In the genomic region with DNA sequence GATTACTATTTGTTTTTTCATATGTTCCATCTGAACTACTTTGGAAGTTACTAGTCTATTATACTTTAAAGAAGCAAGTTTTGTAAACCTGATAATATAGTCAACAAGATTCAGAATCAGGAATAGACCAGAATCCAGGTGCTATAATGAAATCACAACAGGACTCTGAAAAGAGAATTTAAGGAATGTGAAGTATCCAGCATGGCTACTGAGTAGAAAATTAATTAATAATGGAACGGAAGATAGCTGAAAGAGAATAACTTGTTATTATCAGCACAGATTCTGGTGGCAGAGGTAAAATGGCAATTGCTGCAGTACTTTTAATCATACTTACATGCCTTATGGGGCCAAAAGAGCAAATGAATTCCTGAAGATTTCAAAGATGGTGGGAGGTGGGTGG, we compare ENCODE assay signal across 20 cellular contexts. TPM values are rescaled to one million over a fixed set of nuclear protein-coding genes. Genes with fewer than 3 reads are reported as not detected.
DNase-seq lines count a peak whose midpoint lies in the region; ATAC-seq, FAIRE-seq and TF ChIP-seq lines count a peak whose summit lies in the region.
"Had no signal": no experiment of that assay in that cellular context is flagged by ENCODE, and none has a peak within 500 bp of the region (broad histone marks: within the 10 kb centered on the region; RNA-seq: fewer than 3 reads in every experiment).

No MANE protein-coding gene starts in this region.

- no peaks in the 10 kb centered on the region for H3K27me3 Mint-ChIP-seq in H9 (ENCODE audit: low read depth)

- H3K79me1 ChIP-seq in H9 (ENCODE audit: insufficient read depth, low read depth, low read length, poor library complexity, severe bottlenecking) = no peaks in the 10 kb centered on the region

- no peaks in the 10 kb centered on the region; a peak in 1 of 7 replicates for H3K36me3 Mint-ChIP-seq in H9 (ENCODE audit: insufficient read depth in 1 of 3, low read depth in 3 of 3)
- H3K36me3 Mint-ChIP-seq: CD4-positive, CD25-positive, alpha-beta regulatory T cell; CD8-positive, alpha-beta memory T cell had no signal

- no peak overlapping the region for H2BK20ac ChIP-seq in H9 (ENCODE audit: low read depth, low read length, poor library complexity, severe bottlenecking)

- H3K23ac ChIP-seq in H9 (ENCODE audit: insufficient read length, low read depth, low read length) = no peak overlapping the region

- H3K79me2 ChIP-seq in H9 (ENCODE audit: insufficient read depth, low read length) = no peaks in the 10 kb centered on the region

- H2BK12ac ChIP-seq in H9 (ENCODE audit: insufficient read length, low read depth, low read length) = no peak overlapping the region

- no peaks in the 10 kb centered on the region; a peak in 1 of 5 replicates for H3K9me3 Mint-ChIP-seq in H9
- H3K9me3 Mint-ChIP-seq: CD8-positive, alpha-beta memory T cell had no signal

- H3K14ac ChIP-seq in H9 (ENCODE audit: insufficient read depth, low read length) = no peak overlapping the region

- no peak overlapping the region for H3K56ac ChIP-seq in H9 (ENCODE audit: insufficient read length, low read depth, low read length)

- H2BK120ac ChIP-seq in H9 (ENCODE audit: low read depth, low read length, poor library complexity, severe bottlenecking) = no peak overlapping the region

- H3K4me1 Mint-ChIP-seq in H9 = peaks cover 4 to 5% of the 10 kb centered on the region in 2 experiments
- H3K4me1 Mint-ChIP-seq: CD4-positive, CD25-positive, alpha-beta regulatory T cell; CD8-positive, alpha-beta memory T cell had no signal

- no peak overlapping the region for H3K18ac ChIP-seq in H9 (ENCODE audit: insufficient read length, low read depth, low read length)

- H2AFZ ChIP-seq in H9 (ENCODE audit: low read length) = no peak overlapping the region

- no peak overlapping the region for H3K4me2 ChIP-seq in H9 (ENCODE audit: insufficient read depth, insufficient read length, low read length)

- no peaks in the 10 kb centered on the region for H3K23me2 ChIP-seq in H9 (ENCODE audit: insufficient read length, low read depth, low read length, poor library complexity, severe bottlenecking)

- in situ Hi-C loops in HAP-1 (cut with MboI; ENCODE audit: low sequenced_read_pairs) = no loop called here

- no peak overlapping the region for H2AK5ac ChIP-seq in H9 (ENCODE audit: insufficient read length, low read length)

- TF ChIP-seq CTCF in H9 (conservative IDR thresholded peaks at IDR 0.05) = no peak

- peak; percentile 11 for FAIRE-seq in A204.1 (lab: Jason Lieb, UNC)
- FAIRE-seq: GM12878, H54 had no signal

- no peak overlapping the region for H3T11ph ChIP-seq in H9 (ENCODE audit: low read length)

- no CpG with 5 or more reads among the region's 1 CpG for WGBS in H9 (ENCODE audit: extremely low coverage, insufficient read length, low lambda C conversion rate)

- no peak overlapping the region for H3K27ac ChIP-seq in H9 (ENCODE audit: insufficient read length, low read depth, low read length)
- H3K27ac ChIP-seq: HL-60 had no signal

- no peak for ATAC-seq in HG02610 (IDR thresholded peaks at IDR 0.05; ENCODE audit: unreplicated experiment)
- ATAC-seq: GM12878 had no signal

- H3K27me3 ChIP-seq in H9 (ENCODE audit: insufficient read depth, low read length) = no peaks in the 10 kb centered on the region
- H3K27me3 ChIP-seq in HAP-1 (ENCODE audit: low read depth) = 0 out of 2 replicates have a peak, but pooled peaks cover 3% of the 10 kb centered on the region
- H3K27me3 ChIP-seq: BE2C had no signal

- H3K4ac ChIP-seq in H9 (ENCODE audit: low read depth, low read length) = no peak overlapping the region

- no peak overlapping the region for H2BK15ac ChIP-seq in H9 (ENCODE audit: low read depth, low read length)

- H3K36me3 ChIP-seq in HAP-1 (replicated peaks) = no peaks in the 10 kb centered on the region
- H3K36me3 ChIP-seq: BE2C had no signal

- no peak overlapping the region for H3K4me3 ChIP-seq in HAP-1
- H3K4me3 ChIP-seq: GM12878 had no signal

- H3K9me3 ChIP-seq in H9 (ENCODE audit: control insufficient read depth, low read depth, low read length) = no peaks in the 10 kb centered on the region
- H3K9me3 ChIP-seq in HAP-1 = no peaks in the 10 kb centered on the region
- H3K9me3 ChIP-seq: BE2C had no signal

- DNase-seq in H9 = no peak
- peak; percentile 36 for DNase-seq in kidney glomerular epithelial cell (lab: John Stamatoyannopoulos, UW)
- peak; percentile 21 for DNase-seq in renal cortical epithelial cell (ENCODE audit: low read depth)
- DNase-seq in HAP-1 (ENCODE audit: low spot score in 2 of 2) = no peak
- DNase-seq in activated naive CD4-positive, alpha-beta T cell (lab: John Stamatoyannopoulos, UW) = no peak
- DNase-seq: 8988T; BE2C; C1 segment of cervical spinal cord; CD4-positive, CD25-positive, alpha-beta regulatory T cell; CD8-positive, alpha-beta memory T cell; COR-L47; DMS 273 treated with DMSO at 0.1 percent for 48 hours; DMS53; DND-41; EL had no signal

- no peak overlapping the region for H3K4me3 Mint-ChIP-seq in H9
- H3K4me3 Mint-ChIP-seq: CD4-positive, CD25-positive, alpha-beta regulatory T cell; CD8-positive, alpha-beta memory T cell had no signal

- H3K9ac ChIP-seq in H9 (ENCODE audit: extremely low read depth, insufficient read length, low read length) = no peak overlapping the region

- no peak overlapping the region for H4K5ac ChIP-seq in H9 (ENCODE audit: insufficient read length, low read depth, low read length)

- no peak overlapping the region for H2BK5ac ChIP-seq in H9 (ENCODE audit: insufficient read length, low read length)

- no peaks in the 10 kb centered on the region for H4K20me1 ChIP-seq in H9 (ENCODE audit: control insufficient read depth, insufficient read depth, insufficient read length)

- peak overlapping the region in 2 of 3 experiments; percentile 64 to 92; a peak in 5 of 7 replicates for H3K27ac Mint-ChIP-seq in H9

- no peak overlapping the region for H4K91ac ChIP-seq in H9 (ENCODE audit: insufficient read length, low read depth, low read length)

- H3K4me1 ChIP-seq in H9 (ENCODE audit: insufficient read depth, low read length) (no peaks in the 10 kb centered on the region; the same call in 1 of the 2 replicates), HAP-1 (no peaks in the 10 kb centered on the region)

- no peak overlapping the region for H4K8ac ChIP-seq in H9 (replicated peaks; ENCODE audit: insufficient read length, low read depth, low read length)

RNA-seq across cellular contexts. Expression of gene CHCHD3, which starts 43.1 kb away (rescaled TPM):
- 104 and 110 TPM in 2 replicates for total RNA-seq in H9 (2021)
- 113 and 116 TPM in 2 replicates for total RNA-seq in renal cortical epithelial cell

Comparison
In these comparisons a context has a peak if more than half of its experiments do, and no peak if none do; other contexts are left out.
1. DNase-seq: peak in kidney glomerular epithelial cell (single experiment) and renal cortical epithelial cell (single experiment); none in H9 (single experiment), HAP-1 (0 of 2) and activated naive CD4-positive, alpha-beta T cell (0 of 4).